Comparison of ENCODE assay signal across 18 cellular contexts in genomic region chr18:57397440-57397839, GRCh38. TPM values are rescaled to one million over a fixed set of nuclear protein-coding genes. Genes with fewer than 3 reads are reported as not detected.
A peak's percentile ranks its signal among the peaks of the same experiment; 100 is the strongest.
DNase-seq lines count a peak whose midpoint lies in the region; ATAC-seq, FAIRE-seq and TF ChIP-seq lines count a peak whose summit lies in the region.
"Had no signal": no experiment of that assay in that cellular context is flagged by ENCODE, and none has a peak within 500 bp of the region (broad histone marks: within the 10 kb centered on the region; RNA-seq: fewer than 3 reads in every experiment).

No MANE protein-coding gene starts in this region.

- H3K9ac ChIP-seq in Karpas-422 (ENCODE audit: low read length): no peak overlapping the region
- no peak overlapping the region for H3K9ac ChIP-seq in K562 (ENCODE audit: insufficient read depth in 1 of 2, low read depth in 2 of 2, low read length in 2 of 2)

- no peak for TF ChIP-seq CTCF in K562 (IDR thresholded peaks at IDR 0.05 in 2 of 3, conservative IDR thresholded peaks at IDR 0.05 in 1 of 3; ENCODE audit: insufficient read depth in 2 of 3, low read depth in 1 of 3, low read length in 3 of 3)
- no peak for TF ChIP-seq CTCF in Caco-2 (IDR thresholded peaks at IDR 0.05; ENCODE audit: insufficient read depth in 1 of 2, low read depth in 1 of 2, low read length in 1 of 2, severe bottlenecking in 1 of 2, unreplicated experiment in 1 of 2)

- peak; percentile 75 for DNase-seq in EH (ENCODE audit: low read depth)
- DNase-seq in Karpas-422: peak; percentile 25
- DNase-seq in K562 (ENCODE audit: extremely low read depth in 1 of 4, low spot score in 3 of 4): peak in 1 of 4 experiments; percentile 2
- peak; percentile 13 for DNase-seq in renal cortical epithelial cell (ENCODE audit: low read depth)
- DNase-seq in Caco-2: no peak
- DNase-seq: activated CD8-positive, alpha-beta memory T cell treated with anti-CD3 and anti-CD28 coated beads, Interleukin-2, amount 50 U/mL, for 48 hours; CD4-positive, CD25-positive, alpha-beta regulatory T cell; GDM1; GOT3; heart left ventricle; left cardiac atrium; NCI-H1105 treated with DMSO at 0.1 percent for 48 hours; NCI-H226; trophoblast cell had no signal

- H3K4me1 ChIP-seq in Karpas-422 (ENCODE audit: low read length): no peaks in the 10 kb centered on the region
- H3K4me1 ChIP-seq in K562 (replicated peaks in 1 of 2; ENCODE audit: control insufficient read depth in 2 of 2, insufficient read depth in 2 of 2, low read length in 2 of 2): no peaks in the 10 kb centered on the region
- no peaks in the 10 kb centered on the region for H3K4me1 ChIP-seq in Caco-2
- H3K4me1 ChIP-seq: heart left ventricle had no signal

- POLR2A ChIA-PET in K562 (lab: Yijun Ruan, JAX) (interaction anchor here (1.0 kb wide), 1 partner anchor 14 kb away, joined by 3 read pairs; no protein-coding TSS in a partner anchor), Caco-2 (lab: Charles Lee) (no interaction called here)

- H4K20me1 ChIP-seq in Karpas-422 (ENCODE audit: insufficient read depth, low read depth, low read length): no peaks in the 10 kb centered on the region
- H4K20me1 ChIP-seq in K562 (replicated peaks; ENCODE audit: control insufficient read depth, insufficient read depth, low read length): no peaks in the 10 kb centered on the region

- no peaks in the 10 kb centered on the region for H3K9me1 ChIP-seq in K562 (ENCODE audit: control insufficient read depth, insufficient read depth, low read length)

- H3K4me3 Mint-ChIP-seq in Caco-2 (ENCODE audit: unreplicated experiment): no peak overlapping the region
- H3K4me3 Mint-ChIP-seq: activated naive CD8-positive, alpha-beta T cell; CD4-positive, CD25-positive, alpha-beta regulatory T cell had no signal

- in situ Hi-C loops in K562 (cut with MboI): no loop called here

- TF ChIP-seq EP300 in K562 (IDR thresholded peaks at IDR 0.05; ENCODE audit: low read length): no peak

- no peak overlapping the region for H3K27ac Mint-ChIP-seq in Caco-2 (ENCODE audit: unreplicated experiment)
- H3K27ac Mint-ChIP-seq: activated naive CD8-positive, alpha-beta T cell; CD4-positive, CD25-positive, alpha-beta regulatory T cell had no signal

- no peak for TF ChIP-seq POLR2A in K562 (conservative IDR thresholded peaks at IDR 0.05)

- H3K27me3 ChIP-seq in Karpas-422 (ENCODE audit: low read length): no peaks in the 10 kb centered on the region
- H3K27me3 ChIP-seq in K562 (ENCODE audit: control insufficient read depth in 2 of 2, insufficient read depth in 2 of 2, low read length in 2 of 2): no peaks in the 10 kb centered on the region
- H3K27me3 ChIP-seq in Caco-2 (replicated peaks; ENCODE audit: control insufficient read depth, insufficient read depth, low read length): no peaks in the 10 kb centered on the region

- intact Hi-C loops in K562 (cut with micrococcal nuclease) (no loop called here), Caco-2 (cut with micrococcal nuclease; ENCODE audit: unreplicated experiment) (no loop called here)

- no peaks in the 10 kb centered on the region for H3K4me1 Mint-ChIP-seq in Caco-2 (ENCODE audit: low read depth, unreplicated experiment)
- H3K4me1 Mint-ChIP-seq: CD4-positive, CD25-positive, alpha-beta regulatory T cell had no signal

- H2AFZ ChIP-seq in Karpas-422 (ENCODE audit: low read length) (no peak overlapping the region), K562 (ENCODE audit: low read depth, low read length) (no peak overlapping the region)

- CTCF ChIA-PET in K562 (lab: Yijun Ruan, JAX; ENCODE audit: low intra/inter-chr PET ratio) (no interaction called here), Caco-2 (lab: Charles Lee) (no interaction called here)

- peaks cover 12% of the 10 kb centered on the region for H3K9me3 Mint-ChIP-seq in Caco-2 (ENCODE audit: unreplicated experiment)

- H3K79me2 ChIP-seq in Karpas-422 (ENCODE audit: low read length) (no peaks in the 10 kb centered on the region), K562 (ENCODE audit: control insufficient read depth, insufficient read depth, low read length) (no peaks in the 10 kb centered on the region)

- BruUV-seq in K562 (replicated peaks; lab: Mats Ljungman, UMichigan): no TSS peak
- BruUV-seq in Caco-2 (replicated peaks; lab: Mats Ljungman, UMichigan): no TSS peak

- FAIRE-seq in K562 (lab: Jason Lieb, UNC): no peak

- no peak overlapping the region for H3K27ac ChIP-seq in Karpas-422 (ENCODE audit: low read length)
- H3K27ac ChIP-seq in K562 (ENCODE audit: extremely low read depth, low read depth, low read length): no peak overlapping the region
- H3K27ac ChIP-seq: heart left ventricle had no signal

- H3K4me3 ChIP-seq in Karpas-422 (ENCODE audit: low read length) (no peak overlapping the region), K562 (no peak overlapping the region), Caco-2 (ENCODE audit: low read depth, low read length) (no peak overlapping the region)
- H3K4me3 ChIP-seq: heart left ventricle had no signal

- TF ChIP-seq RAD21 in K562 (CRISPR knock-in tag; conservative IDR thresholded peaks at IDR 0.05 in 1 of 2, IDR thresholded peaks at IDR 0.05 in 1 of 2): no peak

- H3K9me2 ChIP-seq in Karpas-422 (replicated peaks; ENCODE audit: insufficient read depth, low read length): no peaks in the 10 kb centered on the region

- WGBS in K562 (ENCODE audit: insufficient coverage, low coverage, missing lambda C conversion rate): 0% methylated on average over 2 of the region's 2 CpGs

- no peak overlapping the region for H3K4me2 ChIP-seq in Karpas-422 (ENCODE audit: low read depth, low read length, poor library complexity, severe bottlenecking)
- H3K4me2 ChIP-seq in K562 (ENCODE audit: insufficient read depth, low read length): no peak overlapping the region

- H3K9me3 ChIP-seq in Karpas-422 (ENCODE audit: low read length): no peaks in the 10 kb centered on the region
- H3K9me3 ChIP-seq in K562 (replicated peaks; ENCODE audit: control insufficient read depth, insufficient read depth, low read depth, low read length): no peaks in the 10 kb centered on the region
- H3K9me3 ChIP-seq in Caco-2: no peaks in the 10 kb centered on the region

- H3K36me3 Mint-ChIP-seq in Caco-2 (ENCODE audit: insufficient read depth, unreplicated experiment): no peaks in the 10 kb centered on the region
- H3K36me3 Mint-ChIP-seq: activated naive CD8-positive, alpha-beta T cell; CD4-positive, CD25-positive, alpha-beta regulatory T cell had no signal

- H3K36me3 ChIP-seq in Karpas-422 (ENCODE audit: insufficient read depth, low read length) (no peaks in the 10 kb centered on the region), K562 (ENCODE audit: control insufficient read depth, insufficient read depth, low read length) (no peaks in the 10 kb centered on the region), Caco-2 (ENCODE audit: control insufficient read depth, insufficient read depth, low read length) (no peaks in the 10 kb centered on the region)
- H3K36me3 ChIP-seq: heart left ventricle had no signal

- ATAC-seq in K562 (no peak), HG02759 (IDR thresholded peaks at IDR 0.05; ENCODE audit: unreplicated experiment) (no peak), HG03457 (IDR thresholded peaks at IDR 0.05; ENCODE audit: unreplicated experiment) (no peak)
- ATAC-seq: heart left ventricle, left cardiac atrium had no signal

- peaks cover 3% of the 10 kb centered on the region for H3K27me3 Mint-ChIP-seq in Caco-2 (ENCODE audit: insufficient read depth, unreplicated experiment)

TF ChIP-seq in K562, 482 proteins besides CTCF, POLR2A, EP300 and RAD21 (continues in another document):
- TF ChIP-seq MAZ (CRISPR knock-in tag; conservative IDR thresholded peaks at IDR 0.05 in 1 of 2, IDR thresholded peaks at IDR 0.05 in 1 of 2): no peak

RNA-seq across cellular contexts. Expression of gene ONECUT2, which starts 37.7 kb away (rescaled TPM):
- total RNA-seq in Karpas-422 (2014; rRNA removed; shearing (Covaris generic); ENCODE audit: low replicate concordance): not detected in 2 replicates
- 0.51 and 1.4 TPM in 2 replicates for total RNA-seq in K562 (2011; cell fraction: chromatin; rRNA removed; ENCODE audit: low replicate concordance)
- total RNA-seq in K562 (2011; cell fraction: nucleolus; rRNA removed): 0.33 and 0.53 TPM in 2 replicates
- 1.2 and 2.1 TPM in 2 replicates for total RNA-seq in K562 (2011; cell fraction: nucleoplasm; rRNA removed)
- total RNA-seq in K562 (2014; rRNA removed) (0.50 and 0.65 TPM in 2 replicates), K562 (2014; rRNA removed; fragmentation: Illumina TruSeq; extraction: Trizol) (1.2 and 1.3 TPM in 2 replicates), K562 (2015; rRNA removed; fragmentation: Illumina TruSeq; extraction: Trizol) (0.83 TPM in 2 replicates), K562 (2021) (1.9 and 2.5 TPM in 2 replicates), renal cortical epithelial cell (under 0.01 and 0.80 TPM in 2 replicates), Caco-2 (2022) (0.28 and 0.86 TPM in 2 replicates)
- polyA plus RNA-seq in K562 (2011; rRNA removed) (0.85 TPM in 2 replicates), K562 (2014; fragmentation: Illumina TruSeq; extraction: Trizol) (1.3 and 1.5 TPM in 2 replicates), K562 (2014; fragmentation: Nextera tagmentation; extraction: Ambion mirVana) (under 1 TPM; 0.27 to 0.37 TPM), K562 (2014; rRNA removed) (0.52 and 0.55 TPM in 2 replicates)
- polyA plus RNA-seq in K562 (2011; cell fraction: cytosol; rRNA removed): 0.28 and 0.63 TPM in 2 replicates
- polyA plus RNA-seq in K562 (2011; cell fraction: nucleus; rRNA removed): 1.3 TPM in 2 replicates
- polyA plus RNA-seq in K562 (2012): 0.83 and 0.90 TPM in 2 replicates
- polyA minus RNA-seq in K562 (2011; rRNA and poly(A)+ RNA removed): 2.4 and 2.6 TPM in 2 replicates
- polyA minus RNA-seq in K562 (2011; cell fraction: cytosol; rRNA and poly(A)+ RNA removed): 1.6 and 2.0 TPM in 2 replicates
- 0.94 and 1.4 TPM in 2 replicates for polyA minus RNA-seq in K562 (2011; cell fraction: nucleus; rRNA and poly(A)+ RNA removed)
- total RNA-seq: CD4-positive, CD25-positive, alpha-beta regulatory T cell had no signal
- polyA plus RNA-seq: CD4-positive, CD25-positive, alpha-beta regulatory T cell had no signal

RNA-seq across cellular contexts. Expression of gene ST8SIA3, which starts 45.1 kb away (rescaled TPM):
- total RNA-seq in Karpas-422 (2014; rRNA removed; shearing (Covaris generic); ENCODE audit: low replicate concordance): not detected in 2 replicates
- total RNA-seq in K562 (2011; cell fraction: chromatin; rRNA removed; ENCODE audit: low replicate concordance): not detected in 2 replicates
- not detected in 2 replicates for total RNA-seq in K562 (2011; cell fraction: nucleolus; rRNA removed)
- total RNA-seq in K562 (2011; cell fraction: nucleoplasm; rRNA removed): not detected in 2 replicates
- total RNA-seq in K562 (2014; rRNA removed) (not detected in 2 replicates), K562 (2014; rRNA removed; fragmentation: Illumina TruSeq; extraction: Trizol) (not detected in 2 replicates), K562 (2015; rRNA removed; fragmentation: Illumina TruSeq; extraction: Trizol) (not detected in 2 replicates), K562 (2021) (not detected in 2 replicates), renal cortical epithelial cell (not detected in 2 replicates), Caco-2 (2022) (not detected in 2 replicates)
- polyA plus RNA-seq in K562 (2011; rRNA removed) (not detected in 2 replicates), K562 (2014; fragmentation: Illumina TruSeq; extraction: Trizol) (not detected in 2 replicates), K562 (2014; fragmentation: Nextera tagmentation; extraction: Ambion mirVana) (not detected), K562 (2014; rRNA removed) (not detected in 2 replicates)
- polyA plus RNA-seq in K562 (2011; cell fraction: cytosol; rRNA removed): not detected in 2 replicates
- polyA plus RNA-seq in K562 (2011; cell fraction: nucleus; rRNA removed): not detected in 2 replicates
- not detected in 2 replicates for polyA plus RNA-seq in K562 (2012)
- polyA minus RNA-seq in K562 (2011; rRNA and poly(A)+ RNA removed): not detected in 2 replicates
- not detected in 2 replicates for polyA minus RNA-seq in K562 (2011; cell fraction: cytosol; rRNA and poly(A)+ RNA removed)
- not detected in 2 replicates for polyA minus RNA-seq in K562 (2011; cell fraction: nucleus; rRNA and poly(A)+ RNA removed)
- total RNA-seq: CD4-positive, CD25-positive, alpha-beta regulatory T cell; left cardiac atrium; posterior vena cava had no signal
- polyA plus RNA-seq: CD4-positive, CD25-positive, alpha-beta regulatory T cell; heart left ventricle had no signal

Comparison
In these comparisons a context has a peak if more than half of its experiments do, and no peak if none do; other contexts are left out.
1. DNase-seq: peak in EH (single experiment), Karpas-422 (single experiment) and renal cortical epithelial cell (single experiment); none in Caco-2 (0 of 2).